In genomic region chr14:71967709-71968108, GRCh38 we compare ENCODE assay signal across 1 cellular context.
TF ChIP-seq lines count a peak whose summit lies in the region.

No MANE protein-coding gene starts in this region.

TF ChIP-seq in GM12878, 131 proteins besides CTCF, POLR2A, EP300 and RAD21 (continued from another document):
- peak; percentile 24; the same call in 1 of the 2 replicates for TF ChIP-seq BMI1 (IDR thresholded peaks at IDR 0.05; ENCODE audit: borderline replicate concordance)
- no peak for TF ChIP-seq KDM1A (IDR thresholded peaks at IDR 0.05; ENCODE audit: borderline replicate concordance)
- TF ChIP-seq MYC (IDR thresholded peaks at IDR 0.05; ENCODE audit: insufficient read depth, insufficient read length, insufficient replicate concordance, low read length, severe bottlenecking): no peak
- no peak for TF ChIP-seq TCF3 (IDR thresholded peaks at IDR 0.05; ENCODE audit: borderline replicate concordance, insufficient read depth, low read depth, low read length)
- no peak for TF ChIP-seq SRF (IDR thresholded peaks at IDR 0.05; ENCODE audit: low read depth in 2 of 2, low read length in 2 of 2)
- no peak for TF ChIP-seq SPI1 (IDR thresholded peaks at IDR 0.05; ENCODE audit: borderline replicate concordance, insufficient read depth, low read depth, low read length)
- TF ChIP-seq ZNF687 (IDR thresholded peaks at IDR 0.05): no peak
